16 cellular contexts compared by ENCODE assay signal in the genomic region with DNA sequence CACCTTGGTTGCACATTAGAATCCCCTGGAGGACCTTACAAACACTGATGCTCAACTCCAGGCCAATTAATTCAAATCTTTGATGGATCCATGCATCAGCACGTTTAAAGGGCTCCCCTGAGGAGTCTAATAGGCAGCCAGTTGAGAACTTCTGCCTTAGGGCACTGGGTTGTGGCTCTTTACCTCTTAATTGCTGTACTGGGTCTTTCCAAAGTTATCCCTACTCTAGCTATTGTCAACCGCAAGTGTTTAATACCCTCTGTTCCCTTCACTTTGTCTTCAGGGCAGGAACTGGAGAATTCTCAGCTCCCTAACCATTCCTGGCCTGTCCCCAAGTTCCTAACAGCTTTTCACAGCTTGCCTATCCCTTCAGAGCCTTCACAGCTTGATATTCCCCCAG.
"Had no signal": no experiment of that assay in that cellular context is flagged by ENCODE, and none has a peak within 500 bp of the region (broad histone marks: within the 10 kb centered on the region; RNA-seq: fewer than 3 reads in every experiment).

No MANE protein-coding gene starts in this region.

- H3K4me3 Mint-ChIP-seq: activated naive CD8-positive, alpha-beta T cell treated with anti-CD3 and anti-CD28 coated beads, Interleukin-2, amount 10 ng/mL, durations not matched to agents 7 days and 5 days; central memory CD8-positive, alpha-beta T cell; mesothelial cell of epicardium; stimulated activated naive CD8-positive, alpha-beta T cell treated with anti-CD3 and anti-CD28 coated beads, Interleukin-15, Interleukin-2, amounts not matched to agents 100 ng/mL and 50 ng/mL, for 24 hours had no signal

- H3K4me3 ChIP-seq: heart left ventricle, right atrium auricular region, upper lobe of left lung had no signal

- H3K36me3 Mint-ChIP-seq: activated naive CD8-positive, alpha-beta T cell treated with anti-CD3 and anti-CD28 coated beads, Interleukin-2, amount 10 ng/mL, durations not matched to agents 7 days and 5 days; mesothelial cell of epicardium had no signal

- H3K4me1 Mint-ChIP-seq: activated naive CD8-positive, alpha-beta T cell treated with anti-CD3 and anti-CD28 coated beads, Interleukin-2, amount 10 ng/mL, durations not matched to agents 7 days and 5 days; central memory CD8-positive, alpha-beta T cell had no signal

- H3K27me3 ChIP-seq: heart left ventricle, right atrium auricular region, upper lobe of left lung had no signal

- ATAC-seq: activated CD4-positive, CD25-positive, alpha-beta regulatory T cell treated with anti-CD3 and anti-CD28 coated beads, Interleukin-2, amount 50 U/mL, for 24 hours; heart left ventricle had no signal

- H3K27me3 Mint-ChIP-seq: activated naive CD8-positive, alpha-beta T cell treated with anti-CD3 and anti-CD28 coated beads, Interleukin-2, amount 10 ng/mL, durations not matched to agents 7 days and 5 days had no signal

- H3K36me3 ChIP-seq: brain microvascular endothelial cell, heart left ventricle, right atrium auricular region, upper lobe of left lung had no signal

- H3K9me3 Mint-ChIP-seq: activated naive CD8-positive, alpha-beta T cell treated with anti-CD3 and anti-CD28 coated beads, Interleukin-2, amount 10 ng/mL, durations not matched to agents 7 days and 5 days; central memory CD8-positive, alpha-beta T cell; mesothelial cell of epicardium; stimulated activated naive CD8-positive, alpha-beta T cell treated with anti-CD3 and anti-CD28 coated beads, Interleukin-15, Interleukin-2, amounts not matched to agents 100 ng/mL and 50 ng/mL, for 24 hours had no signal

- DNase-seq: activated naive CD4-positive, alpha-beta T cell; activated naive CD8-positive, alpha-beta T cell treated with anti-CD3 and anti-CD28 coated beads, Interleukin-2, amount 10 ng/mL, durations not matched to agents 7 days and 5 days; activated T-cell treated with anti-CD3 and anti-CD28 coated beads for 4 hours; anterior cingulate cortex; brain microvascular endothelial cell; cortex of kidney; effector memory CD4-positive, alpha-beta T cell; heart left ventricle; small intestine; upper lobe of left lung had no signal

- H3K9me3 ChIP-seq: heart left ventricle, right atrium auricular region, upper lobe of left lung had no signal

- H3K27ac ChIP-seq: brain microvascular endothelial cell, heart left ventricle, right atrium auricular region, upper lobe of left lung had no signal

- H3K27ac Mint-ChIP-seq: activated naive CD8-positive, alpha-beta T cell treated with anti-CD3 and anti-CD28 coated beads, Interleukin-2, amount 10 ng/mL, durations not matched to agents 7 days and 5 days; mesothelial cell of epicardium; progenitor cell of endocrine pancreas; stimulated activated naive CD8-positive, alpha-beta T cell treated with anti-CD3 and anti-CD28 coated beads, Interleukin-15, Interleukin-2, amounts not matched to agents 100 ng/mL and 50 ng/mL, for 24 hours had no signal
